12 cellular contexts compared by ENCODE assay signal in the genomic region with DNA sequence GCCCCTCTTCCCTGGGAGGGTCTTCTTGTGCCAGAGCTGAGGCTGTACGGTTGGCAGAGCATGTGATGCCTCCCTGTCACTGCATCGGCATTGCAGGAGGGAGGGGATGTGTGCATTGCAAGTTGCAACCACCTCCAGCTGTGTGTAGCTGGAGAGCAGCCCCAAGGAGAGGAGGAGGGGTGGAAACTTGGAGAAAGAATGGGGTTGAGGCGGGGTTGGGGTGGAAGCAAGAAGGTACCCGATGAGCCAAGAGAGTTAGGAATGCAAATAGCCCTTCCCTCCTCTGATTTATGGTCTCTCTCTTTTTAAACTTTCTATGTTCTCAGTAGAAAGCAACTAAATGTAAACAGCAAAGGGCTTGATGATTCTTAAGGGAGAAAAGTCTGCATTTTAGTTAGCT. TPM values are rescaled to one million over a fixed set of nuclear protein-coding genes. Genes with fewer than 3 reads are reported as not detected.
DNase-seq lines count a peak whose midpoint lies in the region; ATAC-seq, FAIRE-seq and TF ChIP-seq lines count a peak whose summit lies in the region.
"Had no signal": no experiment of that assay in that cellular context is flagged by ENCODE, and none has a peak within 500 bp of the region (broad histone marks: within the 10 kb centered on the region; RNA-seq: fewer than 3 reads in every experiment).

No MANE protein-coding gene starts in this region.

- TF ChIP-seq POLR2A in IMR-90 (IDR thresholded peaks at IDR 0.05; ENCODE audit: low read depth, low read length), result no peak

- no peak overlapping the region for H2BK20ac ChIP-seq in IMR-90 (ENCODE audit: low read depth, low read length)

- peaks cover 0 to 12% of the 10 kb centered on the region in 2 experiments; a peak in 3 of 4 replicates for H3K79me1 ChIP-seq in IMR-90 (ENCODE audit: low read depth in 1 of 2, low read length in 2 of 2)

- H3K9me1 ChIP-seq in IMR-90 (ENCODE audit: insufficient read depth, low read length), result peaks cover 12% of the 10 kb centered on the region; the same call in 1 of the 2 replicates

- H3K27ac ChIP-seq in IMR-90 (ENCODE audit: insufficient read depth, low read length) (peak overlapping the region; percentile 56; the same call in 1 of the 2 replicates), neural progenitor cell (no peak overlapping the region)

- peak overlapping the region; percentile 44 for H2BK5ac ChIP-seq in IMR-90 (ENCODE audit: low read depth, low read length, poor library complexity, severe bottlenecking)

- in situ Hi-C loops in IMR-90 (cut with MboI; ENCODE audit: low sequenced_read_pairs), result no loop called here

- BruUV-seq in IMR-90 (replicated peaks; lab: Mats Ljungman, UMichigan), result no TSS peak

- H3K14ac ChIP-seq in IMR-90 (replicated peaks; ENCODE audit: low read depth, low read length), result no peak overlapping the region

- intact Hi-C loops in IMR-90 (cut with micrococcal nuclease), result loop anchor here (2.0 kb wide), 1 partner anchor 74 kb away; no protein-coding TSS in a partner anchor

- no peak overlapping the region for H2AK9ac ChIP-seq in IMR-90 (replicated peaks; ENCODE audit: low read depth, low read length, poor library complexity)

- dilution Hi-C loops in IMR-90 (cut with HindIII; ENCODE audit: low sequenced_read_pairs, unreplicated experiment), result no loop called here

- no peak overlapping the region for H3K4ac ChIP-seq in IMR-90 (ENCODE audit: low read depth, low read length)

- CTCF ChIA-PET in AG04449 (lab: Yijun Ruan, JAX), result interaction anchor here (1.0 to 2.6 kb wide), 8 partner anchors 10 to 211 kb away, joined by 3 to 10 read pairs (median 4); a partner anchor contains a TSS
- CTCF ChIA-PET in IMR-90 (lab: Yijun Ruan, JAX), result interaction anchor here (0.6 to 1.6 kb wide), 4 partner anchors 20 to 347 kb away, joined by 3 read pairs; no protein-coding TSS in a partner anchor

- WGBS in IMR-90 (ENCODE audit: extremely low coverage in 2 of 2, insufficient read length in 1 of 2), 2 experiments, result no CpG with 5 or more reads among the region's 4 CpGs

- no peak overlapping the region for H3K9ac ChIP-seq in IMR-90 (ENCODE audit: low read depth, low read length)
- H3K9ac ChIP-seq in neural progenitor cell, result no peak overlapping the region

- peaks cover 82% of the 10 kb centered on the region for H3K36me3 Mint-ChIP-seq in neural progenitor cell
- H3K36me3 Mint-ChIP-seq: CD14-positive monocyte had no signal

- H3K9me3 ChIP-seq in IMR-90 (ENCODE audit: control insufficient read depth, insufficient read depth, low read length) (peaks cover 3% of the 10 kb centered on the region; the same call in 1 of the 2 replicates), neural progenitor cell (ENCODE audit: low read depth) (no peaks in the 10 kb centered on the region)

- no peak overlapping the region for H3K4me3 Mint-ChIP-seq in neural progenitor cell
- H3K4me3 Mint-ChIP-seq: activated CD4-positive, alpha-beta T cell treated with anti-CD3 and anti-CD28 coated beads for 36 hours; CD14-positive monocyte; central memory CD8-positive, alpha-beta T cell; stimulated activated naive B cell treated with anti-CD40 and anti-IgM and Interleukin-4, amounts not matched to agents 10 μg/mL and 1 μg/mL and 100 μg/mL, for 72 hours had no signal

- no peaks in the 10 kb centered on the region for H3F3A ChIP-seq in neural progenitor cell (ENCODE audit: low read depth)

- no peak overlapping the region for H2BK15ac ChIP-seq in IMR-90 (ENCODE audit: low read depth, low read length)

- no peak for TF ChIP-seq RAD21 in IMR-90 (IDR thresholded peaks at IDR 0.05; ENCODE audit: low read length)

- H4K5ac ChIP-seq in IMR-90 (ENCODE audit: low read depth, low read length), result no peak overlapping the region

- peaks cover 6% of the 10 kb centered on the region for H3K27me3 Mint-ChIP-seq in neural progenitor cell (ENCODE audit: insufficient read depth, low read depth)
- H3K27me3 Mint-ChIP-seq: activated CD4-positive, alpha-beta T cell treated with anti-CD3 and anti-CD28 coated beads for 36 hours; stimulated activated naive B cell treated with anti-CD40 and anti-IgM and Interleukin-4, amounts not matched to agents 10 μg/mL and 1 μg/mL and 100 μg/mL, for 72 hours had no signal

- peaks cover 35% of the 10 kb centered on the region for H3K79me2 ChIP-seq in neural progenitor cell (ENCODE audit: low read depth)

- H3K36me3 ChIP-seq in IMR-90 (ENCODE audit: control insufficient read depth, insufficient read depth, low read length) (peaks cover 18% of the 10 kb centered on the region), neural progenitor cell (no peaks in the 10 kb centered on the region)

- no peak for TF ChIP-seq CTCF in AG04449 (IDR thresholded peaks at IDR 0.05; ENCODE audit: insufficient read depth, low read length, missing control alignments)
- no peak for TF ChIP-seq CTCF in IMR-90 (conservative IDR thresholded peaks at IDR 0.05; ENCODE audit: low read depth, low read length)
- no peak for TF ChIP-seq CTCF in neural progenitor cell (IDR thresholded peaks at IDR 0.05)
- TF ChIP-seq CTCF in D721Med (IDR thresholded peaks at IDR 0.05; ENCODE audit: insufficient read depth, missing control alignments), result no peak

- H3K56ac ChIP-seq in IMR-90 (ENCODE audit: extremely low read depth, insufficient read depth, low read length), result no peak overlapping the region

- H3K18ac ChIP-seq in IMR-90 (ENCODE audit: low read depth, low read length), result no peak overlapping the region

- POLR2A ChIA-PET in AG04449 (lab: Yijun Ruan, JAX), result interaction anchor here (0.9 kb wide), 1 partner anchor 48 kb away, joined by 5 read pairs; no protein-coding TSS in a partner anchor
- POLR2A ChIA-PET in IMR-90 (lab: Charles Lee; ENCODE audit: unreplicated experiment), result no interaction called here

- peak; percentile 61 for DNase-seq in AG04449 (ENCODE audit: low read depth, low spot score)
- DNase-seq in IMR-90, result peak; percentile 84
- peak; percentile 11 for DNase-seq in neural progenitor cell (ENCODE audit: low spot score)
- no peak for DNase-seq in D721Med (ENCODE audit: insufficient read length, low spot score)
- no peak for DNase-seq in RCC 7860 (ENCODE audit: low spot score)
- DNase-seq in RKO (ENCODE audit: low spot score), result no peak
- DNase-seq: activated CD4-positive, alpha-beta T cell treated with anti-CD3 and anti-CD28 coated beads for 36 hours; stimulated activated naive B cell treated with anti-CD40 and anti-IgM and Interleukin-4, amounts not matched to agents 10 μg/mL and 1 μg/mL and 100 μg/mL, for 72 hours had no signal

- FAIRE-seq in D721Med (lab: Jason Lieb, UNC), result no peak
- FAIRE-seq in RCC 7860 (lab: Jason Lieb, UNC), result no peak

- H2BK120ac ChIP-seq in IMR-90 (ENCODE audit: low read depth, low read length), result peak overlapping the region; percentile 41; the same call in 1 of the 2 replicates

- H2AFZ ChIP-seq in IMR-90 (replicated peaks; ENCODE audit: low read length, poor library complexity) (peak overlapping the region; percentile 68), neural progenitor cell (replicated peaks) (no peak overlapping the region)

- peaks cover 23% of the 10 kb centered on the region for H3K4me1 Mint-ChIP-seq in neural progenitor cell
- H3K4me1 Mint-ChIP-seq: central memory CD8-positive, alpha-beta T cell; stimulated activated naive B cell treated with anti-CD40 and anti-IgM and Interleukin-4, amounts not matched to agents 10 μg/mL and 1 μg/mL and 100 μg/mL, for 72 hours had no signal

- H3K23ac ChIP-seq in IMR-90 (ENCODE audit: low read depth, low read length), result no peak overlapping the region

- no peak overlapping the region for H3K4me3 ChIP-seq in AG04449 (ENCODE audit: low read depth, low read length)
- no peak overlapping the region for H3K4me3 ChIP-seq in IMR-90 (ENCODE audit: insufficient read depth, low read depth, low read length)
- H3K4me3 ChIP-seq in neural progenitor cell, result no peak overlapping the region

- ATAC-seq in IMR-90 (ENCODE audit: low read depth), result peak; percentile 97
- ATAC-seq in esophagus mucosa, result peak; percentile 55
- no peak for ATAC-seq in HG02678 (IDR thresholded peaks at IDR 0.05; ENCODE audit: unreplicated experiment)
- ATAC-seq: activated CD4-positive, alpha-beta T cell treated with anti-CD3 and anti-CD28 coated beads for 36 hours; stimulated activated naive B cell treated with anti-CD40 and anti-IgM and Interleukin-4, amounts not matched to agents 10 μg/mL and 1 μg/mL and 100 μg/mL, for 72 hours had no signal

- H4K8ac ChIP-seq in IMR-90 (ENCODE audit: low read depth in 2 of 2, low read length in 2 of 2), result no peak overlapping the region

- no peak overlapping the region for H2AK5ac ChIP-seq in IMR-90 (ENCODE audit: low read depth, low read length)

- peak overlapping the region; percentile 87 for H3K27ac Mint-ChIP-seq in neural progenitor cell
- H3K27ac Mint-ChIP-seq: activated CD4-positive, alpha-beta T cell treated with anti-CD3 and anti-CD28 coated beads for 36 hours; CD14-positive monocyte; stimulated activated naive B cell treated with anti-CD40 and anti-IgM and Interleukin-4, amounts not matched to agents 10 μg/mL and 1 μg/mL and 100 μg/mL, for 72 hours had no signal

- H3K4me1 ChIP-seq in IMR-90 (ENCODE audit: control insufficient read depth, insufficient read depth, low read length) (peaks cover 20% of the 10 kb centered on the region), neural progenitor cell (peaks cover 10% of the 10 kb centered on the region)

- H4K91ac ChIP-seq in IMR-90 (ENCODE audit: insufficient read depth, low read depth, low read length), result no peak overlapping the region

- no peaks in the 10 kb centered on the region for H4K20me1 ChIP-seq in IMR-90 (ENCODE audit: insufficient read depth, low read length)
- peaks cover 6% of the 10 kb centered on the region for H4K20me1 ChIP-seq in neural progenitor cell (ENCODE audit: low read depth)

- peak overlapping the region; percentile 20 for H3K4me2 ChIP-seq in IMR-90 (ENCODE audit: low read depth, low read length)
- H3K4me2 ChIP-seq in neural progenitor cell, result no peak overlapping the region

- H3K9me3 Mint-ChIP-seq in neural progenitor cell, result peaks cover 22% of the 10 kb centered on the region

- H3K27me3 ChIP-seq in IMR-90 (ENCODE audit: control insufficient read depth, insufficient read depth, low read length) (no peaks in the 10 kb centered on the region), neural progenitor cell (no peaks in the 10 kb centered on the region)

TF ChIP-seq in IMR-90, 13 proteins besides CTCF, POLR2A, EP300 and RAD21:
- TF ChIP-seq MAZ (IDR thresholded peaks at IDR 0.05; ENCODE audit: borderline replicate concordance, low read depth, low read length), result peak; percentile 61; the same call in 1 of the 2 replicates
- no peak for TF ChIP-seq MAFK (IDR thresholded peaks at IDR 0.05; ENCODE audit: low read depth, low read length)

RNA-seq across cellular contexts. Expression of a gene that starts 48.1 kb away (rescaled TPM):
- 0.36 and 3.3 TPM in 2 replicates for total RNA-seq in IMR-90 (2012; rRNA removed)
- 2.3 and 3.5 TPM in 2 replicates for polyA plus RNA-seq in IMR-90 (2012; rRNA removed)
- 0.19 and 0.22 TPM in 2 replicates for polyA plus RNA-seq in IMR-90 (2012; cell fraction: cytosol; rRNA removed)
- 0.22 TPM in 1 of 2 replicates, not detected in the other for polyA plus RNA-seq in IMR-90 (2012; cell fraction: nucleus; rRNA removed; ENCODE audit: low replicate concordance)
- 4.4 TPM for total RNA-seq in esophagus mucosa
- total RNA-seq in neural progenitor cell (ENCODE audit: low replicate concordance), result 42.2 and 74.6 TPM in 2 replicates
- polyA plus RNA-seq: CD14-positive monocyte had no signal

Comparison
In these comparisons a context has a peak if more than half of its experiments do, and no peak if none do; other contexts are left out.
1. DNase-seq: peak in AG04449 (single experiment), IMR-90 (single experiment) and neural progenitor cell (single experiment); none in D721Med (single experiment), RCC 7860 (single experiment) and RKO (single experiment).